1 cellular context compared by ENCODE assay signal in the genomic region with DNA sequence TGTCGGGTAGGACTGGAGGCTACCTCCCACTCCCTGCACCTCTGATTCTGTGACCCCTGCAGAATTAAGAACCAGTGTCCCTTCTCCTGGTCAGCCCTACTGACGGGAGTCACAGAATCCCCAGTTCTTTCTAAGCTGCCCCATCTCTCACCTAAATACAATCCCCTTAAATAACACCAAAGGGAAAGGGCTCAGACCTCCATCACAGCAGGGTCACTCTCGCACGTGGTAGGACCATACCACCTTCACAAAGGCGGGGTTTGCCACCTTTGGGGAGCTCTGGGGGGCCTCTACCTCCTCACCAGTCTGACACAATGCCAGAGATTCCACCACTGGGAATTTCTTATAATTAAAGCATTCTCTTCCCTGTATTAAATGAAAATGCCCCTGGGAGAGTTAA.
TF ChIP-seq lines count a peak whose summit lies in the region.

No MANE protein-coding gene starts in this region.

TF ChIP-seq in IMR-90, 13 proteins besides CTCF, POLR2A, EP300 and RAD21:
- TF ChIP-seq FOS (IDR thresholded peaks at IDR 0.05; ENCODE audit: low read depth, low read length) (no peak), CHD1 (IDR thresholded peaks at IDR 0.05; ENCODE audit: low read depth, low read length) (no peak), BHLHE40 (IDR thresholded peaks at IDR 0.05; ENCODE audit: low read depth, low read length) (no peak), SMC3 (IDR thresholded peaks at IDR 0.05; ENCODE audit: low read depth, low read length) (no peak), CEBPB (IDR thresholded peaks at IDR 0.05; ENCODE audit: low read depth, low read length) (no peak), RCOR1 (IDR thresholded peaks at IDR 0.05; ENCODE audit: insufficient replicate concordance, low read length) (no peak), MAFK (IDR thresholded peaks at IDR 0.05; ENCODE audit: low read depth, low read length) (no peak), MAZ (IDR thresholded peaks at IDR 0.05; ENCODE audit: borderline replicate concordance, low read depth, low read length) (no peak), USF2 (IDR thresholded peaks at IDR 0.05; ENCODE audit: low read depth, low read length) (no peak), NFE2L2 (IDR thresholded peaks at IDR 0.05; ENCODE audit: low read depth, low read length) (no peak), MXI1 (IDR thresholded peaks at IDR 0.05; ENCODE audit: borderline replicate concordance, low read depth, low read length) (no peak), RFX5 (IDR thresholded peaks at IDR 0.05; ENCODE audit: low read depth, low read length) (no peak)
- TF ChIP-seq, protein P1, sequence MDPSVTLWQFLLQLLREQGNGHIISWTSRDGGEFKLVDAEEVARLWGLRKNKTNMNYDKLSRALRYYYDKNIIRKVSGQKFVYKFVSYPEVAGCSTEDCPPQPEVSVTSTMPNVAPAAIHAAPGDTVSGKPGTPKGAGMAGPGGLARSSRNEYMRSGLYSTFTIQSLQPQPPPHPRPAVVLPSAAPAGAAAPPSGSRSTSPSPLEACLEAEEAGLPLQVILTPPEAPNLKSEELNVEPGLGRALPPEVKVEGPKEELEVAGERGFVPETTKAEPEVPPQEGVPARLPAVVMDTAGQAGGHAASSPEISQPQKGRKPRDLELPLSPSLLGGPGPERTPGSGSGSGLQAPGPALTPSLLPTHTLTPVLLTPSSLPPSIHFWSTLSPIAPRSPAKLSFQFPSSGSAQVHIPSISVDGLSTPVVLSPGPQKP (IDR thresholded peaks at IDR 0.05; ENCODE audit: borderline replicate concordance, low read depth, low read length), result no peak
